In genomic region chr6:89842228-89842627, GRCh38 we compare ENCODE assay signal across 23 cellular contexts. TPM values are rescaled to one million over a fixed set of nuclear protein-coding genes. Genes with fewer than 3 reads are reported as not detected.
DNase-seq lines count a peak whose midpoint lies in the region; ATAC-seq and TF ChIP-seq lines count a peak whose summit lies in the region.
"Had no signal": no experiment of that assay in that cellular context is flagged by ENCODE, and none has a peak within 500 bp of the region (broad histone marks: within the 10 kb centered on the region; RNA-seq: fewer than 3 reads in every experiment).

No MANE protein-coding gene starts in this region.

- DNase-seq in ELR (ENCODE audit: low read depth), result peak; percentile 48
- DNase-seq in M059J (ENCODE audit: low read depth), result peak; percentile 25
- DNase-seq in epithelial cell of esophagus (ENCODE audit: low read depth), result peak; percentile 16
- no peak for DNase-seq in nephron progenitor cell
- no peak for DNase-seq in thyroid gland
- DNase-seq in NCI-H187 (lab: John Stamatoyannopoulos, UW), result no peak
- DNase-seq: activated CD4-positive, alpha-beta T cell treated with anti-CD3 and anti-CD28 coated beads for 1 hour; amniotic stem cell; DMS53; endodermal cell; MM.1S; mucosa of descending colon; NCI-H1694; NCI-H510A; pancreas; SJCRH30; stimulated activated CD4-positive, alpha-beta T cell treated with anti-CD3 and anti-CD28 coated beads, Interleukin-2, amount 100 ng/mL, for 48 hours had no signal

- no peak overlapping the region for H3K4me3 Mint-ChIP-seq in nephron progenitor cell
- H3K4me3 Mint-ChIP-seq: B cell, endodermal cell had no signal

- H3K9me3 ChIP-seq in thyroid gland, result no peaks in the 10 kb centered on the region
- H3K9me3 ChIP-seq: mucosa of descending colon, pancreas, SJCRH30 had no signal

- H3K27me3 Mint-ChIP-seq in nephron progenitor cell (ENCODE audit: low read depth, poor library complexity), result no peaks in the 10 kb centered on the region
- H3K27me3 Mint-ChIP-seq: B cell had no signal

- H3K27ac Mint-ChIP-seq in nephron progenitor cell, result peak overlapping the region; percentile 69
- H3K27ac Mint-ChIP-seq: activated T-helper 2 cell treated with anti-CD3 and anti-CD28 coated beads, Interferon-gamma antibody, Interleukin-2, Interleukin-4, amounts not matched to agents 10 μg/mL and 5 μg/mL and 100 μg/mL, durations not matched to agents 14 hours and 24 hours and 36 hours had no signal

- no peaks in the 10 kb centered on the region for H3K27me3 ChIP-seq in thyroid gland
- H3K27me3 ChIP-seq: pancreas, SJCRH30 had no signal

- no peak for TF ChIP-seq POLR2A in thyroid gland (IDR thresholded peaks at IDR 0.05)

- H3K4me1 Mint-ChIP-seq in nephron progenitor cell, result peaks cover 22% of the 10 kb centered on the region

- no peaks in the 10 kb centered on the region for H3K36me3 ChIP-seq in thyroid gland
- H3K36me3 ChIP-seq: pancreas had no signal

- peaks cover 0 to 7% of the 10 kb centered on the region in 2 donors for H3K4me1 ChIP-seq in thyroid gland
- H3K4me1 ChIP-seq: pancreas had no signal

- peaks cover 31% of the 10 kb centered on the region for H3K36me3 Mint-ChIP-seq in nephron progenitor cell (ENCODE audit: low read depth)

- no peaks in the 10 kb centered on the region for H3K9me3 Mint-ChIP-seq in nephron progenitor cell
- H3K9me3 Mint-ChIP-seq: activated T-helper 2 cell treated with anti-CD3 and anti-CD28 coated beads, Interferon-gamma antibody, Interleukin-2, Interleukin-4, amounts not matched to agents 10 μg/mL and 5 μg/mL and 100 μg/mL, durations not matched to agents 14 hours and 24 hours and 36 hours; endodermal cell had no signal

- no peak overlapping the region for H3K27ac ChIP-seq in thyroid gland
- H3K27ac ChIP-seq: pancreas, SJCRH30 had no signal

- intact Hi-C loops in thyroid gland (cut with DNase I), result no loop called here

- ATAC-seq in GM18517 (IDR thresholded peaks at IDR 0.05; ENCODE audit: unreplicated experiment), result no peak
- ATAC-seq: mucosa of descending colon, pancreas had no signal

- H3K4me3 ChIP-seq in epithelial cell of esophagus (ENCODE audit: low read length), result no peak overlapping the region
- H3K4me3 ChIP-seq in thyroid gland (replicated peaks in 1 of 3), result no peak overlapping the region
- H3K4me3 ChIP-seq: mucosa of descending colon, pancreas, SJCRH30 had no signal

- 93 to 95% methylated on average over 2 of the region's 2 CpGs for WGBS in thyroid gland, 2 donors

- no peak for TF ChIP-seq CTCF in epithelial cell of esophagus (IDR thresholded peaks at IDR 0.05; ENCODE audit: insufficient read depth, low read depth, low read length, missing control alignments)
- no peak for TF ChIP-seq CTCF in nephron progenitor cell (IDR thresholded peaks at IDR 0.05)
- TF ChIP-seq CTCF in thyroid gland (IDR thresholded peaks at IDR 0.05), result no peak

RNA-seq across cellular contexts. Expression of gene CASP8AP2, which starts 12.5 kb away (rescaled TPM):
- 9.3 and 11.4 TPM in 2 replicates for total RNA-seq in M059J (2014; rRNA removed; shearing (Covaris generic))
- total RNA-seq in thyroid gland, result 10 to 100 TPM; 16.4 to 22.6 (median 18.0) TPM

RNA-seq across cellular contexts. Expression of gene MDN1, which starts 22.6 kb away (rescaled TPM):
- 3.5 and 8.7 TPM in 2 replicates for total RNA-seq in M059J (2014; rRNA removed; shearing (Covaris generic))
- 10 to 100 TPM; 32.0 to 44.7 (median 40.1) TPM for total RNA-seq in thyroid gland

RNA-seq across cellular contexts. Expression of gene GJA10, which starts 52.0 kb away (rescaled TPM):
- total RNA-seq in M059J (2014; rRNA removed; shearing (Covaris generic)), result not detected in 2 replicates
- not detected for total RNA-seq in thyroid gland
- total RNA-seq: B cell, cerebellum, fibroblast of villous mesenchyme, mucosa of descending colon, pancreas, SJCRH30, temporal lobe had no signal

Comparison
In these comparisons a context has a peak if more than half of its experiments do, and no peak if none do; other contexts are left out.
1. DNase-seq: peak in ELR (single experiment), M059J (single experiment) and epithelial cell of esophagus (single experiment); none in nephron progenitor cell (single experiment), thyroid gland (0 of 2) and NCI-H187 (0 of 2).